In the genomic region with DNA sequence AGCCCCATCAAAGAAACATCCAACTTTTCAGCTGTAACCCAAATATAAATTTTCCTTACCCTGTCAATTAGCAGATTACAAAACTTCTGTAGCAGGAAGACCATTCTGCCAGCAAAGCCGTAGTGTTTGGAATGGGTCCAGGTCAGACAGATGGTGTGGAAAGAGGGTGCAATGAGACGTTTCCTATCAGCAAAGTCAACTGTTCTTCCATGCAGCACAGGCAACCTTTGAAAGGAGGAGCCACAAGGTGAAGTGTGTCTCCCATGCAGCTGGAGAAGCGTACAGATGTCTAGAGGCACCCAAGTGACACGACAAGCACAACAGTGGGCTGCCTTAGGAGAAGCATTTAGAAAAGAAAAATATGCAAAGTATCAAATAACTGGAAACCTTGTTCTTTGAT, we compare ENCODE assay signal across 9 cellular contexts.
DNase-seq lines count a peak whose midpoint lies in the region; ATAC-seq and FAIRE-seq lines count a peak whose summit lies in the region.
"Had no signal": no experiment of that assay in that cellular context is flagged by ENCODE, and none has a peak within 500 bp of the region (broad histone marks: within the 10 kb centered on the region; RNA-seq: fewer than 3 reads in every experiment).

No MANE protein-coding gene starts in this region.

- FAIRE-seq in GM19239 (lab: Jason Lieb, UNC) = no peak

- H3K9me3 Mint-ChIP-seq in activated CD4-positive, alpha-beta T cell treated with anti-CD3 and anti-CD28 coated beads, Interleukin-2, amount 10 ng/mL, durations not matched to agents 24 days and 14 days = no peaks in the 10 kb centered on the region
- no peaks in the 10 kb centered on the region for H3K9me3 Mint-ChIP-seq in T-cell
- H3K9me3 Mint-ChIP-seq: activated naive CD8-positive, alpha-beta T cell treated with anti-CD3 and anti-CD28 coated beads for 36 hours had no signal

- CTCF ChIA-PET in T-cell (lab: Charles Lee) = no interaction called here

- ATAC-seq in HG03095 (IDR thresholded peaks at IDR 0.05; ENCODE audit: unreplicated experiment) = no peak
- no peak for ATAC-seq in T-cell (replicated peaks in 1 of 4)

- POLR2A ChIA-PET in T-cell (lab: Charles Lee) = no interaction called here

- H3K27ac Mint-ChIP-seq in activated CD4-positive, alpha-beta T cell treated with anti-CD3 and anti-CD28 coated beads, Interleukin-2, amount 10 ng/mL, durations not matched to agents 24 days and 14 days = no peak overlapping the region
- no peak overlapping the region for H3K27ac Mint-ChIP-seq in T-cell
- H3K27ac Mint-ChIP-seq: activated naive CD8-positive, alpha-beta T cell treated with anti-CD3 and anti-CD28 coated beads for 36 hours had no signal

- H3K27me3 Mint-ChIP-seq in activated CD4-positive, alpha-beta T cell treated with anti-CD3 and anti-CD28 coated beads, Interleukin-2, amount 10 ng/mL, durations not matched to agents 24 days and 14 days = peaks cover 22% of the 10 kb centered on the region
- H3K27me3 Mint-ChIP-seq in T-cell = peaks cover 19 to 22% of the 10 kb centered on the region in 2 donors

- H3K4me1 Mint-ChIP-seq in activated CD4-positive, alpha-beta T cell treated with anti-CD3 and anti-CD28 coated beads, Interleukin-2, amount 10 ng/mL, durations not matched to agents 24 days and 14 days = peaks cover 2% of the 10 kb centered on the region
- H3K4me1 Mint-ChIP-seq in T-cell = peaks cover 0 to 2% (median 0%) of the 10 kb centered on the region in 3 donors

- DNase-seq in AML-193 (lab: John Stamatoyannopoulos, UW) (peak; percentile 78 to 80), HCEC 1CT (peak; percentile 2), NCI-H524 treated with DMSO at 0.1 percent for 48 hours (lab: John Stamatoyannopoulos, UW) (peak; percentile 95), fibroblast of gingiva (ENCODE audit: low read depth) (peak; percentile 53), GM19239 (ENCODE audit: insufficient read length, low spot score) (no peak), T-cell (no peak)
- no peak for DNase-seq in activated CD4-positive, alpha-beta T cell treated with anti-CD3 and anti-CD28 coated beads, Interleukin-2, amount 10 ng/mL, durations not matched to agents 24 days and 14 days
- DNase-seq: activated naive CD8-positive, alpha-beta T cell treated with anti-CD3 and anti-CD28 coated beads for 36 hours had no signal

- H3K36me3 Mint-ChIP-seq in activated CD4-positive, alpha-beta T cell treated with anti-CD3 and anti-CD28 coated beads, Interleukin-2, amount 10 ng/mL, durations not matched to agents 24 days and 14 days (ENCODE audit: low read depth) = no peaks in the 10 kb centered on the region
- H3K36me3 Mint-ChIP-seq in T-cell = no peaks in the 10 kb centered on the region
- H3K36me3 Mint-ChIP-seq: activated naive CD8-positive, alpha-beta T cell treated with anti-CD3 and anti-CD28 coated beads for 36 hours had no signal

- intact Hi-C loops in activated CD4-positive, alpha-beta T cell treated with anti-CD3 and anti-CD28 coated beads, Interleukin-2, amount 10 ng/mL, durations not matched to agents 24 days and 14 days (cut with micrococcal nuclease) = loop anchor here (10.0 kb wide), 1 partner anchor 453 kb away; the partner anchor contains the start of gene SP9

- no peak overlapping the region for H3K4me3 Mint-ChIP-seq in activated CD4-positive, alpha-beta T cell treated with anti-CD3 and anti-CD28 coated beads, Interleukin-2, amount 10 ng/mL, durations not matched to agents 24 days and 14 days
- H3K4me3 Mint-ChIP-seq in T-cell = no peak overlapping the region
- H3K4me3 Mint-ChIP-seq: activated naive CD8-positive, alpha-beta T cell treated with anti-CD3 and anti-CD28 coated beads for 36 hours had no signal

Comparison
In these comparisons a context has a peak if more than half of its experiments do, and no peak if none do; other contexts are left out.
1. DNase-seq: peak in AML-193 (2 of 2), HCEC 1CT (single experiment), NCI-H524 treated with DMSO at 0.1 percent for 48 hours (single experiment) and fibroblast of gingiva (single experiment); none in activated CD4-positive, alpha-beta T cell treated with anti-CD3 and anti-CD28 coated beads, Interleukin-2, amount 10 ng/mL, durations not matched to agents 24 days and 14 days (single experiment), GM19239 (single experiment) and T-cell (0 of 34).